In genomic region chr3:170869645-170870593, GRCh38 we compare ENCODE assay signal across 2 cellular contexts.
TF ChIP-seq lines count a peak whose summit lies in the region.

Gene RPL22L1, minus strand, starts transcription at chr3:170870195. Its CDS starts 28 bp downstream, at chr3:170870167.

TF ChIP-seq in SK-N-SH, 30 proteins besides CTCF, POLR2A, EP300 and RAD21 (continued from another document):
- no peak for TF ChIP-seq RXRA (IDR thresholded peaks at IDR 0.05; ENCODE audit: borderline replicate concordance, low read depth)
- TF ChIP-seq MAX (IDR thresholded peaks at IDR 0.05; ENCODE audit: low read depth) = peak; percentile 84
- peak; percentile 94 for TF ChIP-seq MXI1 (IDR thresholded peaks at IDR 0.05; ENCODE audit: low read depth, low read length)
- TF ChIP-seq NFIC (IDR thresholded peaks at IDR 0.05; ENCODE audit: borderline replicate concordance) = no peak

TF ChIP-seq in K562, 482 proteins besides CTCF, POLR2A, EP300 and RAD21 (continued from another document and continues in another):
- TF ChIP-seq ZNF592 (IDR thresholded peaks at IDR 0.05) (0 out of 2 replicates have a peak, but pooled peaks have one; percentile 15), MAX (CRISPR knock-in tag; IDR thresholded peaks at IDR 0.05) (peak; percentile 90), XRCC3 (IDR thresholded peaks at IDR 0.05) (no peak), ZBTB34 (CRISPR knock-in tag; IDR thresholded peaks at IDR 0.05) (no peak), FOXK2 (conservative IDR thresholded peaks at IDR 0.05 in 1 of 2, IDR thresholded peaks at IDR 0.05 in 1 of 2; ENCODE audit: low read depth in 2 of 2) (peak; percentile 19 to 58; a peak in 2 of 4 replicates), ARID4B (CRISPR knock-in tag; IDR thresholded peaks at IDR 0.05) (peak; percentile 92), SAP30 (IDR thresholded peaks at IDR 0.05; ENCODE audit: borderline replicate concordance, insufficient read depth, low read depth, low read length, poor library complexity, severe bottlenecking) (peak; percentile 70), CREB3L1 (IDR thresholded peaks at IDR 0.05; ENCODE audit: borderline replicate concordance, low read depth) (peak; percentile 57), FUS (optimal IDR thresholded peaks at IDR 0.05; ENCODE audit: low read depth, low read length) (no peak), NFXL1 (CRISPR knock-in tag; IDR thresholded peaks at IDR 0.05) (no peak), ZNF41 (CRISPR knock-in tag; conservative IDR thresholded peaks at IDR 0.05) (no peak), ZNF551 (CRISPR knock-in tag; IDR thresholded peaks at IDR 0.05) (no peak), HDAC1 (IDR thresholded peaks at IDR 0.05) (peak in 1 of 2 experiments; percentile 73; a peak in 2 of 4 replicates), SRSF9 (IDR thresholded peaks at IDR 0.05; ENCODE audit: borderline replicate concordance, low read depth, low read length) (no peak), THRAP3 (IDR thresholded peaks at IDR 0.05; ENCODE audit: borderline replicate concordance) (no peak), CGGBP1 (CRISPR knock-in tag; IDR thresholded peaks at IDR 0.05) (no peak), XRCC5 (IDR thresholded peaks at IDR 0.05; ENCODE audit: low read depth, low read length) (peak; percentile 62; the same call in 1 of the 2 replicates), ZBTB9 (CRISPR knock-in tag; IDR thresholded peaks at IDR 0.05) (no peak), ETS1 (conservative IDR thresholded peaks at IDR 0.05; ENCODE audit: control insufficient read depth, low read depth, low read length) (peak; percentile 71), KDM4B (IDR thresholded peaks at IDR 0.05; ENCODE audit: borderline replicate concordance in 2 of 2, low read depth in 1 of 2) (peak in 1 of 2 experiments; percentile 90; a peak in 2 of 4 replicates), ATF7 (IDR thresholded peaks at IDR 0.05) (peak; percentile 82), ZNF232 (CRISPR knock-in tag; IDR thresholded peaks at IDR 0.05) (peak; percentile 85), MTA1 (IDR thresholded peaks at IDR 0.05; ENCODE audit: borderline replicate concordance) (peak; percentile 34; the same call in 1 of the 2 replicates), FOXA1 (IDR thresholded peaks at IDR 0.05; ENCODE audit: borderline replicate concordance) (no peak), CBX8 (IDR thresholded peaks at IDR 0.05; ENCODE audit: borderline replicate concordance, extremely low read depth, low read depth, low read length, poor library complexity, severe bottlenecking) (no peak), HNRNPLL (IDR thresholded peaks at IDR 0.05; ENCODE audit: low read depth, low read length, poor library complexity, severe bottlenecking) (peak; percentile 96), MECOM (CRISPR knock-in tag; IDR thresholded peaks at IDR 0.05) (0 out of 2 replicates have a peak, but pooled peaks have one; percentile 21), ZNF561 (CRISPR knock-in tag; conservative IDR thresholded peaks at IDR 0.05) (no peak), RBM22 (IDR thresholded peaks at IDR 0.05; ENCODE audit: low read depth, low read length, poor library complexity, severe bottlenecking) (peak; percentile 51), BRD4 (IDR thresholded peaks at IDR 0.05) (peak; percentile 90), ZBED1 (IDR thresholded peaks at IDR 0.05) (no peak), ZNF436 (CRISPR knock-in tag; IDR thresholded peaks at IDR 0.05) (no peak), PBX2 (CRISPR knock-in tag; IDR thresholded peaks at IDR 0.05; ENCODE audit: low read depth) (no peak), PBX2 (tag; conservative IDR thresholded peaks at IDR 0.05; ENCODE audit: low read depth) (peak; percentile 21; the same call in 1 of the 2 replicates), MYC (IDR thresholded peaks at IDR 0.05; ENCODE audit: low read depth, low read length) (peak; percentile 98), MYC (CRISPR knock-in tag; IDR thresholded peaks at IDR 0.05; ENCODE audit: borderline replicate concordance, low read depth) (peak; percentile 84), ZSCAN29 (IDR thresholded peaks at IDR 0.05) (no peak), L3MBTL2 (IDR thresholded peaks at IDR 0.05) (peak; percentile 86), FOXP4 (CRISPR knock-in tag; IDR thresholded peaks at IDR 0.05; ENCODE audit: borderline replicate concordance) (no peak; the same call in 1 of the 2 replicates), SRSF7 (optimal IDR thresholded peaks at IDR 0.05; ENCODE audit: low read depth, low read length) (no peak)
